Comparison of ENCODE assay signal across 10 cellular contexts in the genomic region with DNA sequence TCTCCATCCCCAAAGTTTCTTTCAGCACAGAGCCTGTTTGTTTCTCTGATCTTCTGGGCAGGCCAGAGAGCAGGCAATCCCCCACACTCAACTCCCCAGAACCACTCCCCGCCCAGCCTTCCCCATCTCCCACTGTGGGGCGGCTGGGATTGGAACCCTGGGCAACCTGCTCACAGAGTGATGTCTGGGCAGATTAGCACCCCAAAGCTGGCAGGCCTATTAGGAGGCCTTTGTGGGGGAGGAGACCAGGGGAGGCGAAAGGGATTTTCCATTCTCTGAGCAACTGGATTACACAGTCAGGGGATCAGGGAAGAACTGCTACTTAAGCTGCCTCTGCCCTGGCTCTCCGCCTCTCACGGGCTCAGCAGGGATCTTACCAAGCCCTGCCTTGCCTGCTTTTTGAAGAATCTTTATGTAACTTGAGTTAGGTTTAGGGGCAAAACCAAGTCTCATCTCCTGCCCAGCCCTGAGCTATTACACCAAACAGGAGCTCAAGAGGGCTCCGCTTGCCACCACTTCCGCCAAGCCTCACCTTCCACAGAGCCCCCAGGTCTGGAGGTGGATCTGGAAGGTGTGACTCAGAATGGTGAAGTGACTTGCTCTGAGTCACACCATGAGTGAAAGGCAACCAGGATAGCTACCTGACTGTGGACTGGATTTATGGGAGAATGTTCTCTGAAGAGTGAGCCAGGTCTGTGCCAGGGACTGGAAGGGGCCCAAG. TPM values are rescaled to one million over a fixed set of nuclear protein-coding genes. Genes with fewer than 3 reads are reported as not detected.
DNase-seq lines count a peak whose midpoint lies in the region; ATAC-seq and TF ChIP-seq lines count a peak whose summit lies in the region.
"Had no signal": no experiment of that assay in that cellular context is flagged by ENCODE, and none has a peak within 500 bp of the region (broad histone marks: within the 10 kb centered on the region; RNA-seq: fewer than 3 reads in every experiment).

No MANE protein-coding gene starts in this region.

- H3K4me1 ChIP-seq in ectodermal cell (ENCODE audit: control insufficient read depth, insufficient read depth, low read length): peaks cover 63% of the 10 kb centered on the region
- no peaks in the 10 kb centered on the region for H3K4me1 ChIP-seq in psoas muscle

- H3K27ac ChIP-seq in ectodermal cell (ENCODE audit: insufficient read depth, low read depth, low read length, poor library complexity, severe bottlenecking) (peak overlapping the region; percentile 68), psoas muscle (no peak overlapping the region)
- H3K27ac ChIP-seq: SJSA1 had no signal

- no peak for TF ChIP-seq CTCF in retinal pigment epithelial cell (conservative IDR thresholded peaks at IDR 0.05; ENCODE audit: low read depth, low read length)
- no peak for TF ChIP-seq CTCF in psoas muscle (IDR thresholded peaks at IDR 0.05)

- H3K9me3 ChIP-seq in ectodermal cell (ENCODE audit: control insufficient read depth, low read length) (no peaks in the 10 kb centered on the region), psoas muscle (no peaks in the 10 kb centered on the region)
- H3K9me3 ChIP-seq: SJSA1 had no signal

- peaks cover 63% of the 10 kb centered on the region for H3K27me3 ChIP-seq in ectodermal cell (ENCODE audit: control insufficient read depth, insufficient read depth, low read length, poor library complexity, severe bottlenecking)
- peaks cover 0 to 49% (median 11%) of the 10 kb centered on the region in 3 donors for H3K27me3 ChIP-seq in psoas muscle (ENCODE audit: insufficient read depth in 3 of 3, low read length in 2 of 3)

- intact Hi-C loops in psoas muscle (cut with DNase I): no loop called here

- DNase-seq in H4 (ENCODE audit: low spot score) (peak; percentile 78), SW480 (ENCODE audit: low spot score) (peak; percentile 94), retinal pigment epithelial cell (ENCODE audit: low read depth) (peak; percentile 96), NCI-H1694 treated with DMSO at 0.1 percent for 48 hours (lab: John Stamatoyannopoulos, UW) (no peak), psoas muscle (no peak)

- 15 to 28% methylated on average over 7 of the region's 7 CpGs for WGBS in ectodermal cell, 2 experiments
- WGBS in psoas muscle, 3 donors: 63 to 79% (median 71%) methylated on average over 7 of the region's 7 CpGs

- ATAC-seq in GM18498 (IDR thresholded peaks at IDR 0.05; ENCODE audit: unreplicated experiment) (no peak), psoas muscle (no peak), HG03457 (IDR thresholded peaks at IDR 0.05; ENCODE audit: unreplicated experiment) (no peak)

- H3K36me3 ChIP-seq in ectodermal cell (ENCODE audit: control insufficient read depth, insufficient read depth, low read length) (no peaks in the 10 kb centered on the region), psoas muscle (ENCODE audit: insufficient read depth in 1 of 2, low read depth in 1 of 2) (no peaks in the 10 kb centered on the region)
- H3K36me3 ChIP-seq: SJSA1 had no signal

- H3K4me3 ChIP-seq in ectodermal cell (ENCODE audit: insufficient read depth, low read depth, low read length): no peak overlapping the region
- peak overlapping the region; percentile 26 for H3K4me3 ChIP-seq in retinal pigment epithelial cell (ENCODE audit: low read length)
- H3K4me3 ChIP-seq in psoas muscle: no peak overlapping the region
- H3K4me3 ChIP-seq: SJSA1 had no signal

RNA-seq across cellular contexts. Expression of gene LHX1, which starts 16.0 kb away (rescaled TPM):
- total RNA-seq in H4 (2014; rRNA removed; shearing (Covaris generic)): 0.39 and 0.97 TPM in 2 replicates
- polyA plus RNA-seq in ectodermal cell (2013, experiment 1 of 4): not detected
- 0.05 TPM for polyA plus RNA-seq in ectodermal cell (2013, experiment 2 of 4)
- polyA plus RNA-seq in ectodermal cell (2013, experiment 3 of 4): 0.16 TPM
- polyA plus RNA-seq in ectodermal cell (2013, experiment 4 of 4): 0.45 TPM
- not detected for total RNA-seq in psoas muscle
- polyA plus RNA-seq in psoas muscle: not detected
- total RNA-seq: SJSA1, skeletal muscle tissue had no signal

RNA-seq across cellular contexts. Expression of gene AATF, which starts 27.5 kb away (rescaled TPM):
- 45.1 and 47.1 TPM in 2 replicates for total RNA-seq in H4 (2014; rRNA removed; shearing (Covaris generic))
- polyA plus RNA-seq in ectodermal cell (2013, experiment 1 of 4): 45.7 TPM
- 41.5 TPM for polyA plus RNA-seq in ectodermal cell (2013, experiment 2 of 4)
- 29.3 TPM for polyA plus RNA-seq in ectodermal cell (2013, experiment 3 of 4)
- 34.1 TPM for polyA plus RNA-seq in ectodermal cell (2013, experiment 4 of 4)
- total RNA-seq in psoas muscle: 10 to 100 TPM; 23.5 to 40.6 (median 36.6) TPM
- polyA plus RNA-seq in psoas muscle: 10 to 100 TPM; 41.4 to 54.8 (median 52.8) TPM

Comparison
In these comparisons a context has a peak if more than half of its experiments do, and no peak if none do; other contexts are left out.
1. DNase-seq: peak in H4 (single experiment), SW480 (single experiment) and retinal pigment epithelial cell (single experiment); none in NCI-H1694 treated with DMSO at 0.1 percent for 48 hours (single experiment) and psoas muscle (0 of 2).